Comparison of ENCODE assay signal across 17 cellular contexts in the genomic region with DNA sequence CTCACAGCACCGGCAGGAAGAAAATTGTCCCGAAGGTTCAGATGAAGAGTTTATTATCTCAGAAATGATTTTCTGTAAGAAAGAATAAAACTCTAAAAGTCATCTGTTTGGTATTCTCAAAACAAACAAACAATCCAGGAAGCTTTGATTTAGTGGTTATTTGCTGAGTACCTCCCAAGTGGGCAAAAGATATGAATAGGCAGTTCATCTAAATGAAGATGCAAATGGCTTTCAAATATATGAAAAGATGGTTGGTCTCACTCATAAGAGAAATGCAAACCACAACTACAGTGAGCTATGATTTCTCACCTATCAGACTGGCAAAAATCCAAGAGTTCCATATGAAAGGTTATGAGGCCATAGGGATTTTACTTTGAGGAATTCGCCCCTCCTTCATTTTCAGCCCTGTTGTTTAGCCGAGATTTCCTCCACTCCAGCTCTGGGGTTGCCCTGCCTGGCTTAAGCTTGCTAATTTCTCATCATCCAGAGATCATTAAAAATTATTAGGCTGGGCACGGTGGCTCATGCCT. TPM values are rescaled to one million over a fixed set of nuclear protein-coding genes. Genes with fewer than 3 reads are reported as not detected.
DNase-seq lines count a peak whose midpoint lies in the region; ATAC-seq, FAIRE-seq and TF ChIP-seq lines count a peak whose summit lies in the region.
"Had no signal": no experiment of that assay in that cellular context is flagged by ENCODE, and none has a peak within 500 bp of the region (broad histone marks: within the 10 kb centered on the region; RNA-seq: fewer than 3 reads in every experiment).

No MANE protein-coding gene starts in this region.

- no peaks in the 10 kb centered on the region for H3K9me2 ChIP-seq in Karpas-422 (replicated peaks; ENCODE audit: insufficient read depth, low read length)

- TF ChIP-seq RAD21 in HepG2 (CRISPR knock-in tag; IDR thresholded peaks at IDR 0.05), result no peak

- TF ChIP-seq EP300 in HepG2 (IDR thresholded peaks at IDR 0.05; ENCODE audit: low read depth in 2 of 2, low read length in 2 of 2) (no peak), HepG2 (CRISPR knock-in tag; IDR thresholded peaks at IDR 0.05; ENCODE audit: borderline replicate concordance) (no peak)

- intact Hi-C loops in MCF 10A (cut with micrococcal nuclease), result no loop called here
- intact Hi-C loops in breast epithelium (cut with DNase I; ENCODE audit: low total_unique reads), result no loop called here
- intact Hi-C loops in CD4-positive, alpha-beta T cell (cut with DNase I, micrococcal nuclease), result no loop called here
- intact Hi-C loops in HepG2 (cut with micrococcal nuclease; ENCODE audit: unreplicated experiment), result no loop called here

- H3K4me3 Mint-ChIP-seq in MCF 10A (ENCODE audit: unreplicated experiment), result no peak overlapping the region
- H3K4me3 Mint-ChIP-seq in CD4-positive, alpha-beta T cell, result no peak overlapping the region
- H3K4me3 Mint-ChIP-seq: activated naive CD4-positive, alpha-beta T cell treated with anti-CD3 and anti-CD28 coated beads, Interleukin-2, amount 10 ng/mL, durations not matched to agents 7 days and 5 days had no signal

- CTCF ChIA-PET in MCF 10A (lab: Yijun Ruan, JAX) (interaction anchor here (0.6 to 3.8 kb wide), 6 partner anchors 11 to 285 kb away, joined by 3 to 18 read pairs (median 4); no protein-coding TSS in a partner anchor), HepG2 (lab: Yijun Ruan, JAX; ENCODE audit: low intra/inter-chr PET ratio, low total read pairs) (no interaction called here)
- CTCF ChIA-PET in CD4-positive, alpha-beta T cell (lab: Charles Lee), result no interaction called here

- in situ Hi-C loops in HepG2 (cut with HindIII; ENCODE audit: extremely low pct_ligation_motif_present, low pct_unique_long_range_greater_than_20kb), result no loop called here

- H3K4me2 ChIP-seq in HepG2 (ENCODE audit: low read depth, low read length) (no peak overlapping the region), Karpas-422 (ENCODE audit: low read depth, low read length, poor library complexity, severe bottlenecking) (no peak overlapping the region)

- WGBS in HepG2 (ENCODE audit: low lambda C conversion rate), result 28% methylated on average over 5 of the region's 5 CpGs

- no peak for TF ChIP-seq POLR2A in breast epithelium (IDR thresholded peaks at IDR 0.05)
- TF ChIP-seq POLR2A in HepG2 (IDR thresholded peaks at IDR 0.05; ENCODE audit: insufficient read depth in 1 of 2, low read depth in 2 of 2, low read length in 2 of 2), result no peak

- H3K9me3 ChIP-seq in breast epithelium (no peaks in the 10 kb centered on the region), HepG2 (ENCODE audit: low read length) (no peaks in the 10 kb centered on the region), Karpas-422 (ENCODE audit: low read length) (no peaks in the 10 kb centered on the region)
- H3K9me3 ChIP-seq in CD4-positive, alpha-beta T cell (ENCODE audit: control insufficient read depth, low read length), result no peaks in the 10 kb centered on the region
- H3K9me3 ChIP-seq: mucosa of descending colon had no signal

- DNase-seq in MCF 10A (ENCODE audit: unreplicated experiment) (peak; percentile 16), breast epithelium (ENCODE audit: low spot score in 2 of 2) (no peak), NCI-H82 treated with DMSO at 0.1 percent for 48 hours (lab: John Stamatoyannopoulos, UW; ENCODE audit: unreplicated experiment) (peak; percentile 25), fibroblast of villous mesenchyme (ENCODE audit: low read depth) (peak; percentile 3), HepG2 (ENCODE audit: low spot score) (no peak), Karpas-422 (no peak), NCI-H1105 (lab: John Stamatoyannopoulos, UW) (no peak)
- no peak for DNase-seq in CD4-positive, alpha-beta T cell
- DNase-seq: activated CD4-positive, CD25-positive, alpha-beta regulatory T cell; activated CD8-positive, alpha-beta memory T cell treated with anti-CD3 and anti-CD28 coated beads for 24 hours; activated naive CD4-positive, alpha-beta T cell treated with anti-CD3 and anti-CD28 coated beads, Interleukin-2, amount 10 ng/mL, durations not matched to agents 7 days and 5 days; activated T-cell treated with anti-CD3 and anti-CD28 coated beads, Interleukin-2, amount 50 U/mL, for 48 hours; left ventricle myocardium superior; NCI-H1417; retina had no signal

- H2AFZ ChIP-seq in HepG2 (ENCODE audit: low read length), result no peak overlapping the region
- no peak overlapping the region for H2AFZ ChIP-seq in Karpas-422 (ENCODE audit: low read length)

- no peak for ATAC-seq in CD4-positive, alpha-beta T cell (ENCODE audit: poor library complexity)
- ATAC-seq in HepG2, result no peak
- ATAC-seq: left ventricle myocardium superior, mucosa of descending colon had no signal

- H3K9me3 Mint-ChIP-seq in MCF 10A (ENCODE audit: unreplicated experiment), result no peaks in the 10 kb centered on the region
- peaks cover 2% of the 10 kb centered on the region for H3K9me3 Mint-ChIP-seq in CD4-positive, alpha-beta T cell
- H3K9me3 Mint-ChIP-seq: activated naive CD4-positive, alpha-beta T cell treated with anti-CD3 and anti-CD28 coated beads, Interleukin-2, amount 10 ng/mL, durations not matched to agents 7 days and 5 days had no signal

- TF ChIP-seq CTCF in MCF 10A (IDR thresholded peaks at IDR 0.05; ENCODE audit: unreplicated experiment), result no peak
- no peak for TF ChIP-seq CTCF in breast epithelium (IDR thresholded peaks at IDR 0.05)
- no peak for TF ChIP-seq CTCF in fibroblast of villous mesenchyme (IDR thresholded peaks at IDR 0.05; ENCODE audit: insufficient read depth, low read depth, low read length)
- TF ChIP-seq CTCF in CD4-positive, alpha-beta T cell (IDR thresholded peaks at IDR 0.05), result no peak
- no peak for TF ChIP-seq CTCF in HepG2 (CRISPR knock-in tag; IDR thresholded peaks at IDR 0.05)

- POLR2A ChIA-PET in MCF 10A (lab: Yijun Ruan, JAX), result interaction anchor here (1.1 kb wide), 1 partner anchor 10 kb away, joined by 3 read pairs; no protein-coding TSS in a partner anchor
- POLR2A ChIA-PET in CD4-positive, alpha-beta T cell (lab: Charles Lee), result no interaction called here
- POLR2A ChIA-PET in HepG2 (lab: Yijun Ruan, JAX), result no interaction called here

- peaks cover 11% of the 10 kb centered on the region for H3K4me1 Mint-ChIP-seq in MCF 10A (ENCODE audit: insufficient read depth, unreplicated experiment)
- H3K4me1 Mint-ChIP-seq in CD4-positive, alpha-beta T cell (ENCODE audit: low read depth), result no peaks in the 10 kb centered on the region

- no TSS peak for BruUV-seq in MCF 10A (replicated peaks; lab: Mats Ljungman, UMichigan)
- BruUV-seq in HepG2 (replicated peaks; lab: Mats Ljungman, UMichigan), result no TSS peak

- no peak overlapping the region for H3K27ac Mint-ChIP-seq in MCF 10A (ENCODE audit: low read depth, unreplicated experiment)
- no peak overlapping the region for H3K27ac Mint-ChIP-seq in CD4-positive, alpha-beta T cell
- H3K27ac Mint-ChIP-seq: activated naive CD4-positive, alpha-beta T cell treated with anti-CD3 and anti-CD28 coated beads, Interleukin-2, amount 10 ng/mL, durations not matched to agents 7 days and 5 days had no signal

- no peak overlapping the region for H3K9ac ChIP-seq in HepG2 (ENCODE audit: insufficient read depth, low read depth, low read length)
- H3K9ac ChIP-seq in Karpas-422 (ENCODE audit: low read length), result no peak overlapping the region

- H3K27me3 ChIP-seq in breast epithelium (no peaks in the 10 kb centered on the region), HepG2 (ENCODE audit: control insufficient read depth in 1 of 2, insufficient read depth in 2 of 2, low read length in 2 of 2) (no peaks in the 10 kb centered on the region; a peak in 1 of 5 replicates), Karpas-422 (ENCODE audit: low read length) (no peaks in the 10 kb centered on the region)
- peaks cover 6% of the 10 kb centered on the region for H3K27me3 ChIP-seq in CD4-positive, alpha-beta T cell (ENCODE audit: control insufficient read depth, insufficient read depth, low read length)

- H3K4me3 ChIP-seq in breast epithelium, result no peak overlapping the region
- H3K4me3 ChIP-seq in fibroblast of villous mesenchyme (ENCODE audit: low read depth, low read length), result no peak overlapping the region
- no peak overlapping the region for H3K4me3 ChIP-seq in HepG2 (replicated peaks in 1 of 3; ENCODE audit: insufficient read depth in 1 of 3, low read depth in 2 of 3, low read length in 3 of 3)
- H3K4me3 ChIP-seq in Karpas-422 (ENCODE audit: low read length), result no peak overlapping the region
- H3K4me3 ChIP-seq: mucosa of descending colon had no signal

- H3K27me3 Mint-ChIP-seq in MCF 10A (ENCODE audit: insufficient read depth, unreplicated experiment), result no peaks in the 10 kb centered on the region
- peaks cover 6% of the 10 kb centered on the region for H3K27me3 Mint-ChIP-seq in CD4-positive, alpha-beta T cell

- peaks cover 0 to 4% of the 10 kb centered on the region in 2 donors for H3K4me1 ChIP-seq in breast epithelium
- H3K4me1 ChIP-seq in HepG2 (ENCODE audit: insufficient read depth, low read length), result peaks cover 30% of the 10 kb centered on the region
- H3K4me1 ChIP-seq in Karpas-422 (ENCODE audit: low read length), result no peaks in the 10 kb centered on the region

- H3K79me2 ChIP-seq in HepG2 (ENCODE audit: insufficient read depth, low read length) (no peaks in the 10 kb centered on the region), Karpas-422 (ENCODE audit: low read length) (no peaks in the 10 kb centered on the region)

- H3K27ac ChIP-seq in breast epithelium (no peak overlapping the region), HepG2 (ENCODE audit: extremely low read length, insufficient read depth, low read length) (no peak overlapping the region), Karpas-422 (ENCODE audit: low read length) (no peak overlapping the region)
- H3K27ac ChIP-seq in CD4-positive, alpha-beta T cell (ENCODE audit: low read depth, low read length), result no peak overlapping the region

- no peak for FAIRE-seq in HepG2 (lab: Jason Lieb, UNC)

- no peaks in the 10 kb centered on the region for H4K20me1 ChIP-seq in HepG2 (ENCODE audit: insufficient read depth, low read length)
- no peaks in the 10 kb centered on the region for H4K20me1 ChIP-seq in Karpas-422 (ENCODE audit: insufficient read depth, low read depth, low read length)

- H3K36me3 ChIP-seq in breast epithelium, result no peaks in the 10 kb centered on the region
- no peaks in the 10 kb centered on the region for H3K36me3 ChIP-seq in HepG2 (replicated peaks in 1 of 2; ENCODE audit: control insufficient read depth in 1 of 2, insufficient read depth in 2 of 2, low read length in 2 of 2)
- no peaks in the 10 kb centered on the region for H3K36me3 ChIP-seq in Karpas-422 (ENCODE audit: insufficient read depth, low read length)

- H3K36me3 Mint-ChIP-seq in MCF 10A (ENCODE audit: insufficient read depth, unreplicated experiment), result no peaks in the 10 kb centered on the region
- no peaks in the 10 kb centered on the region for H3K36me3 Mint-ChIP-seq in CD4-positive, alpha-beta T cell (ENCODE audit: low read depth)
- H3K36me3 Mint-ChIP-seq: activated naive CD4-positive, alpha-beta T cell treated with anti-CD3 and anti-CD28 coated beads, Interleukin-2, amount 10 ng/mL, durations not matched to agents 7 days and 5 days had no signal

RNA-seq across cellular contexts. Expression of gene P2RY2, which starts 11.3 kb away (rescaled TPM):
- 0.56 and 1.0 TPM in 2 replicates for total RNA-seq in MCF 10A (2022)
- 1 to 10 TPM in 2 of 3 donors, under 1 TPM in 1; 0.32 to 7.6 (median 5.2) TPM for total RNA-seq in breast epithelium
- total RNA-seq in fibroblast of villous mesenchyme, result under 0.01 TPM in 1 of 2 replicates, not detected in the other
- not detected for total RNA-seq in CD4-positive, alpha-beta T cell
- 3.0 and 3.1 TPM in 2 replicates for total RNA-seq in HepG2 (2016; rRNA removed; fragmentation: Illumina TruSeq; extraction: Trizol)
- total RNA-seq in HepG2 (2016; cell fraction: cytosol; rRNA removed; fragmentation: Illumina TruSeq; extraction: Trizol; ENCODE audit: low read depth), result 0.71 and 0.91 TPM in 2 replicates
- 2.6 and 3.4 TPM in 2 replicates for total RNA-seq in HepG2 (2016; cell fraction: insoluble cytoplasmic fraction; rRNA removed; fragmentation: Illumina TruSeq; extraction: Trizol)
- total RNA-seq in HepG2 (2016; cell fraction: membrane; rRNA removed; fragmentation: Illumina TruSeq; extraction: Trizol), result 2.5 and 3.7 TPM in 2 replicates
- total RNA-seq in HepG2 (2016; cell fraction: nucleus; rRNA removed; fragmentation: Illumina TruSeq; extraction: Trizol), result 2.9 and 3.2 TPM in 2 replicates
- polyA plus RNA-seq in HepG2 (2011; rRNA removed), result 0.95 and 1.6 TPM in 2 replicates
- 1.0 and 1.1 TPM in 2 replicates for polyA plus RNA-seq in HepG2 (2011; cell fraction: cytosol; rRNA removed)
- polyA plus RNA-seq in HepG2 (2011; cell fraction: nucleus; rRNA removed), result 1.6 TPM in 2 replicates
- 0.24 and 0.47 TPM in 2 replicates for polyA plus RNA-seq in HepG2 (2012)
- polyA plus RNA-seq in HepG2 (2016; cell fraction: cytosol; fragmentation: Illumina TruSeq; extraction: Trizol; ENCODE audit: low read depth), result 0.67 and 1.3 TPM in 2 replicates
- 2.5 and 3.0 TPM in 2 replicates for polyA plus RNA-seq in HepG2 (2016; cell fraction: insoluble cytoplasmic fraction; fragmentation: Illumina TruSeq; extraction: Trizol; ENCODE audit: low read depth)
- polyA plus RNA-seq in HepG2 (2016; cell fraction: membrane; fragmentation: Illumina TruSeq; extraction: Trizol; ENCODE audit: low read depth), result 2.0 and 2.3 TPM in 2 replicates
- polyA plus RNA-seq in HepG2 (2016; cell fraction: nucleus; fragmentation: Illumina TruSeq; extraction: Trizol; ENCODE audit: insufficient read depth, low read depth), result 2.1 and 3.2 TPM in 2 replicates
- polyA minus RNA-seq in HepG2 (2011; rRNA and poly(A)+ RNA removed; ENCODE audit: low replicate concordance), result 1.4 and 2.5 TPM in 2 replicates
- polyA minus RNA-seq in HepG2 (2011; cell fraction: cytosol; rRNA and poly(A)+ RNA removed), result 0.49 and 1.5 TPM in 2 replicates
- polyA minus RNA-seq in HepG2 (2011; cell fraction: nucleus; rRNA and poly(A)+ RNA removed), result 0.77 and 1.1 TPM in 2 replicates
- not detected in 2 replicates for total RNA-seq in Karpas-422 (2014; rRNA removed; shearing (Covaris generic); ENCODE audit: low replicate concordance)
- total RNA-seq: NCI-H460 had no signal

Comparison
In these comparisons a context has a peak if more than half of its experiments do, and no peak if none do; other contexts are left out.
1. DNase-seq: peak in MCF 10A (single experiment), NCI-H82 treated with DMSO at 0.1 percent for 48 hours (single experiment) and fibroblast of villous mesenchyme (single experiment); none in breast epithelium (0 of 2), CD4-positive, alpha-beta T cell (0 of 10), HepG2 (single experiment), Karpas-422 (single experiment) and NCI-H1105 (single experiment).